ENCODE assay signal across 20 cellular contexts in the genomic region with DNA sequence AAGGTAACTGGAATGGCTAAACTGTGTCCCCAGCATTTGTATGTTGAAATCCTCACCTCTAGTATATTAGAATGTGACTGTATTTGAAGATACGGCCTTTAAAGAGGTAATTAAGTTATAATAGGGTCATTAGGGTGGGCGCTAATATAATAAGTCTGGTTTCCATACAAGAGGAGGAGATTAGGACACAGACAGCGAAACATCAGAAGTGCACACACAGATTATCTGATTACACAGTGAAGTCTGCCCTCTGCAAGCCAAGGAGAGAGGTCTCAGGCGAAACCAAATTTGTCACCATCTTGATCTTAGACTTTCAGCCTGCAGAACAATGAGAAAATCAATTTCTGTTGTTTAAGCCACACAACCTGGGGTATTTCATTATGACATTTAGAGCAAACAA.
"Had no signal": no experiment of that assay in that cellular context is flagged by ENCODE, and none has a peak within 500 bp of the region (broad histone marks: within the 10 kb centered on the region; RNA-seq: fewer than 3 reads in every experiment).

No MANE protein-coding gene starts in this region.

- ATAC-seq: HepG2 had no signal

- H3K36me3 ChIP-seq: MG63, SJSA1 had no signal

- H3K4me3 ChIP-seq: MG63, SJSA1 had no signal

- DNase-seq: IMR-90, Karpas-422, KG1, MG63, NCI-H1092, NCI-H1105 treated with DMSO at 0.1 percent for 48 hours, NCI-H1417 treated with DMSO at 0.1 percent for 48 hours, NCI-H1694, NCI-H187 treated with DMSO at 0.1 percent for 48 hours, NCI-H2029 treated with DMSO at 0.1 percent for 48 hours, NCI-H2171 treated with DMSO at 0.1 percent for 48 hours, NCI-H345, NCI-H446 treated with DMSO at 0.1 percent for 48 hours, NCI-H510A treated with DMSO at 0.1 percent for 48 hours, NCI-H526, Right ventricle myocardium superior, RPMI8226, SIG-M5 had no signal

- H3K27ac ChIP-seq: SJSA1 had no signal

- H3K27me3 ChIP-seq: MG63, SJSA1 had no signal
